ENCODE assay signal across 13 cellular contexts in the genomic region with DNA sequence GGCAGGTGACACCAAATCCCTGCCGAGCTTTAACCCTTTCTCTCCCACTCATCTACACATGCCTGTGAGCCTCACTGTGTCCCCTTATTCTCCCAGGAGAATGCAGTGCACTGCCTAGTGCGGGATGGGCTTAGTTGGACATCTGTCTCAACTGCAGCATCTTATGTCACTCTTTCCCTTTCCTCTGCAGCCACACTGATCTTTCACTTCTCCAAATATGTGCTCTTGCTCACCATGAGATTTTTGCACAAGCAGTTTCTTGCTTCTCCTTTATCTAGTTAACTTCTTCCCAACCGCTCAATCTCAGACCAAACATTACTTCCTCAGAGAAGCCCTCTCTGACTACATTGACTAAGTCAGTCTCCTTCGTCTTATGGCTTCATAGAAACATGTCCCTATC.
DNase-seq lines count a peak whose midpoint lies in the region; ATAC-seq and TF ChIP-seq lines count a peak whose summit lies in the region.
"Had no signal": no experiment of that assay in that cellular context is flagged by ENCODE, and none has a peak within 500 bp of the region (broad histone marks: within the 10 kb centered on the region; RNA-seq: fewer than 3 reads in every experiment).

No MANE protein-coding gene starts in this region.

- H3K4me3 ChIP-seq in ascending aorta (no peak overlapping the region), prostate gland (no peak overlapping the region)
- H3K4me3 ChIP-seq: adrenal gland, transverse colon had no signal

- H3K27me3 ChIP-seq in ascending aorta (no peaks in the 10 kb centered on the region), prostate gland (replicated peaks; ENCODE audit: insufficient read depth) (no peaks in the 10 kb centered on the region)
- H3K27me3 ChIP-seq: adrenal gland, transverse colon had no signal

- H3K4me1 ChIP-seq in ascending aorta (peaks cover 2 to 18% of the 10 kb centered on the region in 2 donors), prostate gland (replicated peaks) (no peaks in the 10 kb centered on the region)
- H3K4me1 ChIP-seq: adrenal gland had no signal

- peak; percentile 50 for ATAC-seq in GM19023 (IDR thresholded peaks at IDR 0.05; ENCODE audit: unreplicated experiment)
- peak; percentile 76 for ATAC-seq in HG03025 (IDR thresholded peaks at IDR 0.05; ENCODE audit: low FRiP score, unreplicated experiment)
- ATAC-seq in stimulated activated memory B cell treated with anti-CD40 and anti-IgM and Interleukin-4, amounts not matched to agents 10 μg/mL and 1 μg/mL and 100 μg/mL, for 72 hours = peak; percentile 77

- no peaks in the 10 kb centered on the region for H3K27me3 Mint-ChIP-seq in stimulated activated memory B cell treated with anti-CD40 and anti-IgM and Interleukin-4, amounts not matched to agents 10 μg/mL and 1 μg/mL and 100 μg/mL, for 72 hours

- no peak for TF ChIP-seq POLR2A in prostate gland (IDR thresholded peaks at IDR 0.05)

- DNase-seq in ascending aorta (ENCODE audit: low spot score in 2 of 2) (no peak), prostate gland (ENCODE audit: low spot score) (no peak), DMS153 (lab: John Stamatoyannopoulos, UW) (no peak), NCI-H187 treated with DMSO at 0.1 percent for 48 hours (lab: John Stamatoyannopoulos, UW) (no peak)
- DNase-seq: COR-L47, endodermal cell, NCI-H1092, transverse colon had no signal

- H3K9me3 ChIP-seq in ascending aorta = no peaks in the 10 kb centered on the region
- H3K9me3 ChIP-seq in prostate gland = no peaks in the 10 kb centered on the region
- H3K9me3 ChIP-seq: adrenal gland, transverse colon had no signal

- H3K4me1 Mint-ChIP-seq in stimulated activated memory B cell treated with anti-CD40 and anti-IgM and Interleukin-4, amounts not matched to agents 10 μg/mL and 1 μg/mL and 100 μg/mL, for 72 hours = peaks cover 41% of the 10 kb centered on the region
- H3K4me1 Mint-ChIP-seq: mesothelial cell of epicardium had no signal

- H3K27ac Mint-ChIP-seq in stimulated activated memory B cell treated with anti-CD40 and anti-IgM and Interleukin-4, amounts not matched to agents 10 μg/mL and 1 μg/mL and 100 μg/mL, for 72 hours = peak overlapping the region; percentile 85
- H3K27ac Mint-ChIP-seq: endodermal cell, mesothelial cell of epicardium had no signal

- TF ChIP-seq CTCF in ascending aorta (IDR thresholded peaks at IDR 0.05) (no peak), prostate gland (IDR thresholded peaks at IDR 0.05) (no peak)

- H3K36me3 Mint-ChIP-seq in stimulated activated memory B cell treated with anti-CD40 and anti-IgM and Interleukin-4, amounts not matched to agents 10 μg/mL and 1 μg/mL and 100 μg/mL, for 72 hours = no peaks in the 10 kb centered on the region
- H3K36me3 Mint-ChIP-seq: mesothelial cell of epicardium had no signal

- H3K36me3 ChIP-seq in ascending aorta (no peaks in the 10 kb centered on the region), prostate gland (no peaks in the 10 kb centered on the region)
- H3K36me3 ChIP-seq: adrenal gland, transverse colon had no signal

- 85% methylated on average over 4 of the region's 4 CpGs for WGBS in prostate gland

- H3K27ac ChIP-seq in ascending aorta = peak overlapping the region; percentile 38 to 53
- no peak overlapping the region for H3K27ac ChIP-seq in prostate gland
- H3K27ac ChIP-seq: adrenal gland, transverse colon had no signal

- H3K9me3 Mint-ChIP-seq in stimulated activated memory B cell treated with anti-CD40 and anti-IgM and Interleukin-4, amounts not matched to agents 10 μg/mL and 1 μg/mL and 100 μg/mL, for 72 hours = no peaks in the 10 kb centered on the region
- H3K9me3 Mint-ChIP-seq: endodermal cell, mesothelial cell of epicardium had no signal

- intact Hi-C loops in ascending aorta (cut with DNase I) = no loop called here
- intact Hi-C loops in prostate gland (cut with DNase I) = no loop called here

- H3K4me3 Mint-ChIP-seq in stimulated activated memory B cell treated with anti-CD40 and anti-IgM and Interleukin-4, amounts not matched to agents 10 μg/mL and 1 μg/mL and 100 μg/mL, for 72 hours = no peak overlapping the region
- H3K4me3 Mint-ChIP-seq: endodermal cell, mesothelial cell of epicardium had no signal

Comparison
In these comparisons a context has a peak if more than half of its experiments do, and no peak if none do; other contexts are left out.
1. H3K27ac ChIP-seq: peak in ascending aorta (2 of 2); none in prostate gland (0 of 2).
2. Peak in every context shown above with its lines, with median percentiles within 50 percentile points of each other: ATAC-seq.